Comparison of ENCODE assay signal across 12 cellular contexts in the genomic region with DNA sequence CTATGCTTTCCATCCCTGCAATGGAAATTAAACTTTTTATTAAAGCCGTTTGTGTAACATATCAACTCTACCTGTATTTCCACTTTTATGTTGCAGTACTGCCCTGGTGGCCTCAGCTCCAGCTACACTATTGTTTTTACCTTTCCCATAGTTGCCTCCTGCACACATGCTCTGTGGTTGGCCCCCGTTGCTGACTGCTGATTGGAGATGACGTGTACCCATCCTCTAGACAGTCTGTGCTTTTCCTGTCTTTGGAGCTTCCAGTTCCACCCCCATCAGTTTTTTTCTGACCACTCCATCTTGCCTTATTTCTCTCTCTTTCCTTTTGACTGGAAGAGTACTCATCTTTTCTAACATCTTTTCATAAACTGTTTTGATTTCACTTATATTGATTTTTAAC.
DNase-seq lines count a peak whose midpoint lies in the region; ATAC-seq and TF ChIP-seq lines count a peak whose summit lies in the region.
"Had no signal": no experiment of that assay in that cellular context is flagged by ENCODE, and none has a peak within 500 bp of the region (broad histone marks: within the 10 kb centered on the region; RNA-seq: fewer than 3 reads in every experiment).

No MANE protein-coding gene starts in this region.

- H3K4me3 ChIP-seq in WERI-Rb-1 (ENCODE audit: low read depth, low read length) (no peak overlapping the region), SK-N-SH (ENCODE audit: low read depth in 2 of 2, low read length in 1 of 2) (no peak overlapping the region)
- H3K4me3 ChIP-seq: Peyer's patch had no signal

- no peak for TF ChIP-seq RAD21 in SK-N-SH (IDR thresholded peaks at IDR 0.05; ENCODE audit: low read length)

- POLR2A ChIA-PET in SK-N-SH (lab: Yijun Ruan, JAX), result no interaction called here

- TF ChIP-seq CTCF in HFFc6 (IDR thresholded peaks at IDR 0.05) (no peak), WERI-Rb-1 (IDR thresholded peaks at IDR 0.05; ENCODE audit: low read depth, low read length) (no peak), nephron progenitor cell (IDR thresholded peaks at IDR 0.05) (no peak), SK-N-SH (IDR thresholded peaks at IDR 0.05) (no peak)

- no peaks in the 10 kb centered on the region for H3K9me3 Mint-ChIP-seq in HFFc6
- H3K9me3 Mint-ChIP-seq in nephron progenitor cell, result peaks cover 3% of the 10 kb centered on the region
- H3K9me3 Mint-ChIP-seq: CD8-positive, alpha-beta memory T cell had no signal

- no peaks in the 10 kb centered on the region for H3K27me3 ChIP-seq in WERI-Rb-1 (ENCODE audit: insufficient read depth, low read depth, severe bottlenecking)
- no peaks in the 10 kb centered on the region for H3K27me3 ChIP-seq in SK-N-SH (ENCODE audit: insufficient read depth)
- H3K27me3 ChIP-seq: Peyer's patch had no signal

- H3K27ac ChIP-seq in WERI-Rb-1 (peak overlapping the region; percentile 88), SK-N-SH (ENCODE audit: low read depth in 2 of 2, low read length in 1 of 2) (no peak overlapping the region; a peak in 1 of 4 replicates)

- H3K27ac Mint-ChIP-seq in HFFc6 (peak overlapping the region; percentile 0; the same call in 1 of the 2 replicates), nephron progenitor cell (peak overlapping the region; percentile 7)
- H3K27ac Mint-ChIP-seq: CD8-positive, alpha-beta memory T cell had no signal

- H3K4me2 ChIP-seq in SK-N-SH, result no peak overlapping the region

- ATAC-seq in HG02852 (IDR thresholded peaks at IDR 0.05; ENCODE audit: unreplicated experiment) (no peak), GM19324 (IDR thresholded peaks at IDR 0.05; ENCODE audit: low FRiP score, unreplicated experiment) (no peak)

- DNase-seq in HFFc6, result no peak
- DNase-seq in WERI-Rb-1, result no peak
- DNase-seq in nephron progenitor cell, result no peak
- DNase-seq in mesenteric fat pad (ENCODE audit: low spot score), result no peak
- DNase-seq in SK-N-SH, result no peak
- DNase-seq: CD8-positive, alpha-beta memory T cell; DMS 273 treated with DMSO at 0.1 percent for 48 hours; H7; Peyer's patch; SHP77 had no signal

- H3K36me3 ChIP-seq in WERI-Rb-1 (peaks cover 7% of the 10 kb centered on the region), SK-N-SH (replicated peaks in 1 of 2; ENCODE audit: control insufficient read depth in 1 of 2, insufficient read depth in 2 of 2, low read length in 1 of 2) (peaks cover 28% of the 10 kb centered on the region in 2 experiments)
- H3K36me3 ChIP-seq: Peyer's patch had no signal

- H3K36me3 Mint-ChIP-seq in HFFc6 (ENCODE audit: low read depth) (peaks cover 44% of the 10 kb centered on the region), nephron progenitor cell (ENCODE audit: low read depth) (peaks cover 33% of the 10 kb centered on the region)
- H3K36me3 Mint-ChIP-seq: CD8-positive, alpha-beta memory T cell had no signal

- no peak overlapping the region for H2AFZ ChIP-seq in SK-N-SH (ENCODE audit: low read depth)

- H3K27me3 Mint-ChIP-seq in HFFc6 (ENCODE audit: insufficient read depth) (no peaks in the 10 kb centered on the region; the same call in 1 of the 2 replicates), nephron progenitor cell (ENCODE audit: low read depth, poor library complexity) (no peaks in the 10 kb centered on the region)

- H4K20me1 ChIP-seq in SK-N-SH (ENCODE audit: insufficient read depth), result peaks cover 67% of the 10 kb centered on the region

- TF ChIP-seq EP300 in SK-N-SH (IDR thresholded peaks at IDR 0.05; ENCODE audit: borderline replicate concordance in 1 of 2, low read depth in 1 of 2, low read length in 1 of 2), result no peak

- peaks cover 48 to 52% of the 10 kb centered on the region in 2 experiments for H3K4me1 ChIP-seq in SK-N-SH (ENCODE audit: control insufficient read depth in 1 of 2, insufficient read depth in 2 of 2, low read depth in 1 of 2, low read length in 1 of 2)

- H3K4me1 Mint-ChIP-seq in HFFc6 (ENCODE audit: low read depth) (peaks cover 87% of the 10 kb centered on the region), nephron progenitor cell (peaks cover 72% of the 10 kb centered on the region)
- H3K4me1 Mint-ChIP-seq: CD8-positive, alpha-beta memory T cell had no signal

- H3F3A ChIP-seq in SK-N-SH (replicated peaks; ENCODE audit: insufficient read depth), result peaks cover 30% of the 10 kb centered on the region

- WGBS in SK-N-SH (ENCODE audit: low lambda C conversion rate), result 92% methylated on average over 3 of the region's 3 CpGs

- H3K9me2 ChIP-seq in SK-N-SH, result no peaks in the 10 kb centered on the region

- H3K4me3 Mint-ChIP-seq in HFFc6 (no peak overlapping the region), nephron progenitor cell (no peak overlapping the region)
- H3K4me3 Mint-ChIP-seq: CD8-positive, alpha-beta memory T cell had no signal

- peaks cover 100% of the 10 kb centered on the region for H3K79me2 ChIP-seq in SK-N-SH (ENCODE audit: insufficient read depth)

- H3K9me3 ChIP-seq in WERI-Rb-1 (ENCODE audit: severe bottlenecking) (no peaks in the 10 kb centered on the region), SK-N-SH (no peaks in the 10 kb centered on the region)
- H3K9me3 ChIP-seq: Peyer's patch had no signal

- no peak overlapping the region for H3K9ac ChIP-seq in SK-N-SH

- CTCF ChIA-PET in SK-N-SH (lab: Yijun Ruan, JAX), result interaction anchor here (0.6 kb wide), 1 partner anchor 36 kb away, joined by 3 read pairs; no protein-coding TSS in a partner anchor

TF ChIP-seq in SK-N-SH, 30 proteins besides CTCF, POLR2A, EP300 and RAD21 (continues in another document):
- TF ChIP-seq RXRA (IDR thresholded peaks at IDR 0.05; ENCODE audit: borderline replicate concordance, low read depth) (no peak), RCOR1 (IDR thresholded peaks at IDR 0.05; ENCODE audit: low read length) (no peak), FOSL2 (IDR thresholded peaks at IDR 0.05; ENCODE audit: borderline replicate concordance, low read depth) (no peak), NRF1 (IDR thresholded peaks at IDR 0.05; ENCODE audit: low read depth, low read length) (no peak), POLR2AphosphoS5 (IDR thresholded peaks at IDR 0.05; ENCODE audit: low read depth, low read length) (no peak), ZBTB33 (IDR thresholded peaks at IDR 0.05; ENCODE audit: borderline replicate concordance, low read depth) (no peak), SIN3A (IDR thresholded peaks at IDR 0.05; ENCODE audit: borderline replicate concordance, low read depth, low read length) (no peak), TCF12 (IDR thresholded peaks at IDR 0.05) (no peak), JUND (IDR thresholded peaks at IDR 0.05) (no peak), TAF1 (IDR thresholded peaks at IDR 0.05; ENCODE audit: borderline replicate concordance, low read depth, low read length) (no peak), EZH2phosphoT487 (IDR thresholded peaks at IDR 0.05; ENCODE audit: borderline replicate concordance, low read depth) (no peak), FOXM1 (IDR thresholded peaks at IDR 0.05; ENCODE audit: low read depth) (no peak), GATA2 (CRISPR knock-in tag; IDR thresholded peaks at IDR 0.05) (no peak)
- TF ChIP-seq, protein P1, sequence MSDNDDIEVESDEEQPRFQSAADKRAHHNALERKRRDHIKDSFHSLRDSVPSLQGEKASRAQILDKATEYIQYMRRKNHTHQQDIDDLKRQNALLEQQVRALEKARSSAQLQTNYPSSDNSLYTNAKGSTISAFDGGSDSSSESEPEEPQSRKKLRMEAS (IDR thresholded peaks at IDR 0.05; ENCODE audit: low read depth), result no peak
- TF ChIP-seq, protein P2, sequence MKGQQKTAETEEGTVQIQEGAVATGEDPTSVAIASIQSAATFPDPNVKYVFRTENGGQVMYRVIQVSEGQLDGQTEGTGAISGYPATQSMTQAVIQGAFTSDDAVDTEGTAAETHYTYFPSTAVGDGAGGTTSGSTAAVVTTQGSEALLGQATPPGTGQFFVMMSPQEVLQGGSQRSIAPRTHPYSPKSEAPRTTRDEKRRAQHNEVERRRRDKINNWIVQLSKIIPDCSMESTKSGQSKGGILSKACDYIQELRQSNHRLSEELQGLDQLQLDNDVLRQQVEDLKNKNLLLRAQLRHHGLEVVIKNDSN (IDR thresholded peaks at IDR 0.05; ENCODE audit: borderline replicate concordance, low read depth), result no peak
- TF ChIP-seq, protein P3, sequence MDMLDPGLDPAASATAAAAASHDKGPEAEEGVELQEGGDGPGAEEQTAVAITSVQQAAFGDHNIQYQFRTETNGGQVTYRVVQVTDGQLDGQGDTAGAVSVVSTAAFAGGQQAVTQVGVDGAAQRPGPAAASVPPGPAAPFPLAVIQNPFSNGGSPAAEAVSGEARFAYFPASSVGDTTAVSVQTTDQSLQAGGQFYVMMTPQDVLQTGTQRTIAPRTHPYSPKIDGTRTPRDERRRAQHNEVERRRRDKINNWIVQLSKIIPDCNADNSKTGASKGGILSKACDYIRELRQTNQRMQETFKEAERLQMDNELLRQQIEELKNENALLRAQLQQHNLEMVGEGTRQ (IDR thresholded peaks at IDR 0.05; ENCODE audit: borderline replicate concordance, low read depth, low read length), result no peak
